ENCODE assay signal across 19 cellular contexts in genomic region chr6:112665815-112666214, GRCh38.
A peak's percentile ranks its signal among the peaks of the same experiment; 100 is the strongest.
DNase-seq lines count a peak whose midpoint lies in the region; FAIRE-seq and TF ChIP-seq lines count a peak whose summit lies in the region.
"Had no signal": no experiment of that assay in that cellular context is flagged by ENCODE, and none has a peak within 500 bp of the region (broad histone marks: within the 10 kb centered on the region; RNA-seq: fewer than 3 reads in every experiment).

No MANE protein-coding gene starts in this region.

- no peak overlapping the region for H3K4me3 ChIP-seq in BJ (ENCODE audit: low read depth, low read length)
- no peak overlapping the region for H3K4me3 ChIP-seq in bronchial epithelial cell (ENCODE audit: low read depth, low read length)
- no peak overlapping the region for H3K4me3 ChIP-seq in foreskin fibroblast (ENCODE audit: low read depth in 1 of 2, low read length in 2 of 2)
- no peak overlapping the region for H3K4me3 ChIP-seq in MG63
- H3K4me3 ChIP-seq: coronary artery, GM12878, heart right ventricle, suprapubic skin had no signal

- H3K36me3 ChIP-seq in BJ (ENCODE audit: control insufficient read depth, insufficient read depth, low read length) (no peaks in the 10 kb centered on the region), bronchial epithelial cell (ENCODE audit: control insufficient read depth, insufficient read depth, low read length) (no peaks in the 10 kb centered on the region), MG63 (no peaks in the 10 kb centered on the region)
- H3K36me3 ChIP-seq: heart right ventricle, suprapubic skin had no signal

- POLR2A ChIA-PET in BJ (lab: Charles Lee): interaction anchor here (0.5 kb wide), 1 partner anchor 710 kb away, joined by 12 read pairs; no protein-coding TSS in a partner anchor

- H3K9me3 ChIP-seq in MG63: 0 out of 2 replicates have a peak, but pooled peaks cover 2% of the 10 kb centered on the region
- H3K9me3 ChIP-seq: heart right ventricle, suprapubic skin had no signal

- H3K27ac ChIP-seq in caudate nucleus (ENCODE audit: low read depth, low read length): no peak overlapping the region
- H3K27ac ChIP-seq: coronary artery, heart right ventricle, suprapubic skin had no signal

- no peak for TF ChIP-seq CTCF in BJ (IDR thresholded peaks at IDR 0.05; ENCODE audit: insufficient read depth, low read depth, low read length)
- no peak for TF ChIP-seq CTCF in bronchial epithelial cell (IDR thresholded peaks at IDR 0.05; ENCODE audit: insufficient read depth, low read length, severe bottlenecking)
- no peak for TF ChIP-seq CTCF in foreskin fibroblast (IDR thresholded peaks at IDR 0.05; ENCODE audit: low read depth, low read length)

- no peak for FAIRE-seq in bronchial epithelial cell (lab: Jason Lieb, UNC)
- FAIRE-seq: GM12878, kidney had no signal

- H3K27me3 ChIP-seq in BJ (ENCODE audit: control insufficient read depth, insufficient read depth, low read length) (no peaks in the 10 kb centered on the region), bronchial epithelial cell (ENCODE audit: control insufficient read depth, insufficient read depth, low read length) (no peaks in the 10 kb centered on the region), MG63 (no peaks in the 10 kb centered on the region)
- H3K27me3 ChIP-seq: heart right ventricle, suprapubic skin had no signal

- CTCF ChIA-PET in BJ (lab: Yijun Ruan, JAX): interaction anchor here (1.4 to 2.4 kb wide), 2 partner anchors 14 to 15 kb away, joined by 3 to 6 read pairs; no protein-coding TSS in a partner anchor

- peak; percentile 37 for DNase-seq in BJ (ENCODE audit: low read depth)
- DNase-seq in HPDE6-E6E7 (ENCODE audit: extremely low spot score): peak; percentile 44
- DNase-seq in bronchial epithelial cell (ENCODE audit: low read depth): peak; percentile 93
- DNase-seq in foreskin fibroblast: peak; percentile 55 to 70
- DNase-seq in MG63: no peak
- DNase-seq in DMS153 treated with DMSO at 0.1 percent for 48 hours (lab: John Stamatoyannopoulos, UW; ENCODE audit: unreplicated experiment): no peak
- DNase-seq in stimulated activated CD4-positive, alpha-beta T cell treated with anti-CD3 and anti-CD28 coated beads, Interleukin-1b, Interleukin-23, amount 100 ng/mL, for 48 hours: no peak
- DNase-seq in caudate nucleus (lab: John Stamatoyannopoulos, UW): no peak
- DNase-seq: activated naive CD4-positive, alpha-beta T cell treated with anti-CD3 and anti-CD28 coated beads for 36 hours; activated T-cell treated with anti-CD3 and anti-CD28 coated beads for 4 hours; aorta; heart right ventricle; kidney; NCI-H1694; SHP77; stimulated activated CD8-positive, alpha-beta memory T cell treated with anti-CD3 and anti-CD28 coated beads, Interleukin-4, amount 100 ng/mL, for 48 hours had no signal

Comparison
In these comparisons a context has a peak if more than half of its experiments do, and no peak if none do; other contexts are left out.
1. DNase-seq: peak in BJ (single experiment), HPDE6-E6E7 (single experiment), bronchial epithelial cell (single experiment) and foreskin fibroblast (2 of 2); none in MG63 (single experiment), DMS153 treated with DMSO at 0.1 percent for 48 hours (single experiment), stimulated activated CD4-positive, alpha-beta T cell treated with anti-CD3 and anti-CD28 coated beads, Interleukin-1b, Interleukin-23, amount 100 ng/mL, for 48 hours (single experiment) and caudate nucleus (0 of 61).